ENCODE assay signal across 1 cellular context in the genomic region with DNA sequence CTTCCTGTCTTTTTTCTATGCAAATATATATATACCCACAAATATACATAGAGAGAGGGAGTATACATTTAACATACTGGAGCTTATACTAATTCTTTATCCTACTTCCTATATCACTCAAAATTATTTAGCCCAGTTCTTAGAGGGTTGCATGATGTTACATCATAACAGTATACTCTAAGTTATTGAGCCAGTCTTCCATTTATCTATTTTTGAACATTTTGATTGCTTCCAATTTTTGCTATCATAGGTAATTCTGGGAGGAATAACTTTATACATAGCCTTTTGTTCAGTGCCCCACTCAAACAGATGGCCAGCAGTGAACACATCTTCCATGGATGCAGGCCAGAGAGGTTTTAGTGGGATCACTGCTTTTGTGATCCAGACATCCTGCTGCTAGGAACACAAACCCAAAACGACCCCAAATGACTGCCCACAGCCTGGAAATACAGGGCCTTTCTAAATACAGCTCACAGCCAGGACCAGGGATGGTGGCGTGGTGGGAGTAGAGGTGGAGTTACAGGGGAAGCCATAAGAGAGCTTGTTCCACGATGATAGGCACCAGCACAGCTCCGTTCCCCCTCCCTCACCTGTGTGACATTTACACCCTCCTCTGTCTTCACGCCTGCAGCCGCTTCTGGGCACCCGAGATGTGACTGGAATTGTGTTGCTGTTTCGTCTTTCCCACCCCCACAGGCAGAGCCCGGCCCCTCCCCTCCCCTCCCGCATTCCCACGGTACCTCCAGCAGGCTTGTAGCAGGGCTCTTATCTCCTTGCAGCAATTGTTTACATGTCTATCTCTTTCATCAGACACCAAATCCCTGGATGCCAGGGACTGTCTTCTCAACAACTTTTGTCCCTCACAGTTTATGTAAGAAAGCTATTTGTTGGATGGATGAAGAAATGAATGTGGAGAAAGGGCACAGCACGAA.
TF ChIP-seq lines count a peak whose summit lies in the region.

No MANE protein-coding gene starts in this region.

TF ChIP-seq in GM12891, 5 proteins besides CTCF, POLR2A, EP300 and RAD21 (continued from another document):
- TF ChIP-seq POLR2AphosphoS5 (IDR thresholded peaks at IDR 0.05; ENCODE audit: low read depth, low read length) (no peak), PAX5 (IDR thresholded peaks at IDR 0.05; ENCODE audit: insufficient read depth, low read length, severe bottlenecking) (no peak)
